ENCODE assay signal across 9 cellular contexts in the genomic region with DNA sequence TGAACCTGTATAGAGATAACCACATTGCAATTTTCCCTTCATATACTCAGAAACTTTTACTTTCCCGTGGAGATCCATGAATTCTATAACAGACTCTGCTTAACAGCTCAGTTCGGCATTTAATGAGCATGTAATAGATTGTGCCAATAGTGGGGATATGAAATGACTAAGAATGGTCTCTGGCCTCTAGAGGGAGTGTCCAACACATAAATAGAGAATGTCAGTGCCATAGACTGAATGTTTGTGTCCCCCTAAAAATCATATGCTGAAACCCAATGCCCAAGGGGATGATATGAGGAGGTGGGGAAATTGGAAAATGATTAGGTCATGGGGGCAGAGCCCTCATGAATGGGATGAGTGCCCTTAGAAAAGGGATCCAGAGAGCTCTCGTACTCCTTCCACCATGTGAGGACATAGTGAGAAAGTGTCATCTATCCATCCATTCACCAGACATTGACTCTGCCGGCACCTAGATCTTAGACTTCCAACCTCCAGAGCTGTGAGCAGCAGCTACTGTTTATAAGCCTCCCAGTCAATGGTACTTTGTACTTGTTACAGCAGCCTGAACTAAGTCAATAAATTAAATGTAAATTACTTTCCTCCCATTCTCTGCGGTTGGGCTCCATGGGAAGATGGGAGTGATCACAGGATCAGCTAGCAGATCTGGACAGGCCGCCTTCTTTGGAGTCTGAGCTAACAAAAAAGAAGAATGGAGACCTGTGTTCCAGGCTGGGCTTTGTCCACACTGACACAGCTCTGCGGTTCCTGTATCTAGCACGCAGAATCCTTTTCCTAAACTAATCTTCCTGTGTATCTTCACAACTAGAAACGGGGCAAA. TPM values are rescaled to one million over a fixed set of nuclear protein-coding genes. Genes with fewer than 3 reads are reported as not detected.
DNase-seq lines count a peak whose midpoint lies in the region; ATAC-seq and TF ChIP-seq lines count a peak whose summit lies in the region.
"Had no signal": no experiment of that assay in that cellular context is flagged by ENCODE, and none has a peak within 500 bp of the region (broad histone marks: within the 10 kb centered on the region; RNA-seq: fewer than 3 reads in every experiment).

No MANE protein-coding gene starts in this region.

- H3K9me3 ChIP-seq in CD4-positive, CD25-positive, alpha-beta regulatory T cell (ENCODE audit: control insufficient read depth in 2 of 2, low read length in 2 of 2), result no peaks in the 10 kb centered on the region
- H3K9me3 ChIP-seq in thoracic aorta, result no peaks in the 10 kb centered on the region

- H3K4me3 ChIP-seq in CD4-positive, CD25-positive, alpha-beta regulatory T cell (ENCODE audit: low read depth, low read length), result no peak overlapping the region
- H3K4me3 ChIP-seq in thoracic aorta, result no peak overlapping the region

- DNase-seq in CD4-positive, CD25-positive, alpha-beta regulatory T cell, result peak in 2 of 3 donors; percentile 8 to 37
- DNase-seq in NCI-H460 (ENCODE audit: extremely low read depth, low read depth) (peak; percentile 23), erythroblast (lab: John Stamatoyannopoulos, UW) (peak; percentile 31 to 33), thoracic aorta (ENCODE audit: low spot score) (no peak), HK-2 (ENCODE audit: unreplicated experiment) (no peak)
- no peak for DNase-seq in activated CD4-positive, CD25-positive, alpha-beta regulatory T cell treated with anti-CD3 and anti-CD28 coated beads, Interleukin-2, amount 50 U/mL, for 72 hours

- H3K4me1 Mint-ChIP-seq in CD4-positive, CD25-positive, alpha-beta regulatory T cell, result peaks cover 0 to 3% (median 0%) of the 10 kb centered on the region in 4 donors

- no peak overlapping the region for H3K27ac Mint-ChIP-seq in CD4-positive, CD25-positive, alpha-beta regulatory T cell
- H3K27ac Mint-ChIP-seq: memory B cell had no signal

- no peak for ATAC-seq in CD4-positive, CD25-positive, alpha-beta regulatory T cell (ENCODE audit: low read depth in 2 of 2)
- ATAC-seq in GM21381 (IDR thresholded peaks at IDR 0.05; ENCODE audit: unreplicated experiment), result peak; percentile 56
- ATAC-seq in thoracic aorta (ENCODE audit: insufficient number of reproducible peaks, low FRiP score, low read depth), result no peak
- ATAC-seq in HG03571 (IDR thresholded peaks at IDR 0.05; ENCODE audit: unreplicated experiment), result no peak

- TF ChIP-seq POLR2A in erythroblast (IDR thresholded peaks at IDR 0.05; ENCODE audit: low read length), result no peak

- peaks cover 0 to 2% (median 0%) of the 10 kb centered on the region in 7 donors for H3K9me3 Mint-ChIP-seq in CD4-positive, CD25-positive, alpha-beta regulatory T cell
- H3K9me3 Mint-ChIP-seq: memory B cell had no signal

- TF ChIP-seq CTCF in thoracic aorta (IDR thresholded peaks at IDR 0.05), result peak; percentile 13

- H3K27ac ChIP-seq in CD4-positive, CD25-positive, alpha-beta regulatory T cell (ENCODE audit: insufficient read depth, low read length, poor library complexity, severe bottlenecking), result no peak overlapping the region
- no peak overlapping the region for H3K27ac ChIP-seq in thoracic aorta

- no peak overlapping the region for H3K4me3 Mint-ChIP-seq in CD4-positive, CD25-positive, alpha-beta regulatory T cell
- H3K4me3 Mint-ChIP-seq: memory B cell had no signal

- no peaks in the 10 kb centered on the region for H3K27me3 Mint-ChIP-seq in CD4-positive, CD25-positive, alpha-beta regulatory T cell

- peaks cover 5% of the 10 kb centered on the region for H3K36me3 Mint-ChIP-seq in CD4-positive, CD25-positive, alpha-beta regulatory T cell
- H3K36me3 Mint-ChIP-seq: memory B cell had no signal

- no peaks in the 10 kb centered on the region for H3K36me3 ChIP-seq in CD4-positive, CD25-positive, alpha-beta regulatory T cell (ENCODE audit: control insufficient read depth, insufficient read depth, low read length)
- no peaks in the 10 kb centered on the region for H3K36me3 ChIP-seq in thoracic aorta

- H3K27me3 ChIP-seq in CD4-positive, CD25-positive, alpha-beta regulatory T cell (ENCODE audit: control insufficient read depth, insufficient read depth, low read length), result no peaks in the 10 kb centered on the region
- no peaks in the 10 kb centered on the region for H3K27me3 ChIP-seq in thoracic aorta (replicated peaks; ENCODE audit: insufficient read depth)

- H3K4me1 ChIP-seq in CD4-positive, CD25-positive, alpha-beta regulatory T cell (ENCODE audit: control insufficient read depth, insufficient read depth, low read length, poor library complexity, severe bottlenecking), result no peaks in the 10 kb centered on the region
- H3K4me1 ChIP-seq in thoracic aorta (ENCODE audit: control insufficient read depth in 1 of 2, low read depth in 2 of 2), result peaks cover 4 to 6% of the 10 kb centered on the region in 2 donors

RNA-seq across cellular contexts. Expression of gene HPSE, which starts 28.1 kb away (rescaled TPM):
- 9.1 TPM for total RNA-seq in CD4-positive, CD25-positive, alpha-beta regulatory T cell
- 10 to 100 TPM in 2 of 4 donors, 1 to 10 TPM in 2; 8.3 to 14.0 (median 10.3) TPM for polyA plus RNA-seq in CD4-positive, CD25-positive, alpha-beta regulatory T cell
- 4.4 and 4.8 TPM in 2 replicates for total RNA-seq in NCI-H460 (2014; rRNA removed; shearing (Covaris generic))
- 2.4 and 8.0 TPM in 2 replicates for polyA plus RNA-seq in NCI-H460 (2014; cell fraction: nucleus; rRNA removed)
- total RNA-seq in thoracic aorta, result 1 to 10 TPM; 1.4 to 6.1 TPM

Comparison
In these comparisons a context has a peak if more than half of its experiments do, and no peak if none do; other contexts are left out.
1. DNase-seq: peak in CD4-positive, CD25-positive, alpha-beta regulatory T cell (2 of 3), NCI-H460 (single experiment) and erythroblast (2 of 2); none in thoracic aorta (single experiment), activated CD4-positive, CD25-positive, alpha-beta regulatory T cell treated with anti-CD3 and anti-CD28 coated beads, Interleukin-2, amount 50 U/mL, for 72 hours (single experiment) and HK-2 (single experiment).